In the genomic region with DNA sequence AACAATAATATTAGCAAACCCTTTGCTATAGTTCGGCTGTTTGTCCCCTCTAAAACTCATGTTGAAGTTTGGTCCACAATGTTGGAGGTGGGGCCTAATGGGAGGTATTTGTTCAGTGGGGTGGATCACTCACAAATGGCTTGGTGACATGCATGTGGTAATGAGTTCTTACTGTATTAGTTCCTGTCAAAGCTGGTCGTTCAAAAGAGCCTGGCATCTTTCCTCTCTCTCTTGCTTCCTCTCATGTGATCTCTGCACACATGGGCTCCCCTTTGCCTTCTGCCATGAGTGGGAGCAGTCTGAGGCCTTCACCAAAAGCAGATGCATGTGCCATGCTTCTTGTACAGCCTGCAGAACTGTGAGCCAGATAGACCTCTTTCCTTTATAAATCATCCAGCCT, we compare ENCODE assay signal across 1 cellular context.
TF ChIP-seq lines count a peak whose summit lies in the region.

No MANE protein-coding gene starts in this region.

TF ChIP-seq in H1, 55 proteins besides CTCF, POLR2A, EP300 and RAD21:
- TF ChIP-seq SIN3A (conservative IDR thresholded peaks at IDR 0.05 in 1 of 2, IDR thresholded peaks at IDR 0.05 in 1 of 2; ENCODE audit: low read depth in 1 of 2, low read length in 2 of 2) = no peak
- no peak for TF ChIP-seq ZNF274 (IDR thresholded peaks at IDR 0.05; ENCODE audit: borderline replicate concordance, extremely low read depth, low read length)
- no peak for TF ChIP-seq FOSL1 (IDR thresholded peaks at IDR 0.05; ENCODE audit: insufficient read depth, low read depth, low read length)
- no peak for TF ChIP-seq HDAC2 (IDR thresholded peaks at IDR 0.05; ENCODE audit: borderline replicate concordance in 1 of 2, low read depth in 2 of 2, low read length in 2 of 2)
- TF ChIP-seq POLR2AphosphoS5 (IDR thresholded peaks at IDR 0.05; ENCODE audit: low read depth, low read length) = no peak
- no peak for TF ChIP-seq SRF (IDR thresholded peaks at IDR 0.05; ENCODE audit: low read depth, low read length)
- TF ChIP-seq SIX5 (IDR thresholded peaks at IDR 0.05; ENCODE audit: low read depth, low read length) = no peak
- no peak for TF ChIP-seq CHD1 (IDR thresholded peaks at IDR 0.05; ENCODE audit: low read depth, low read length)
- TF ChIP-seq CHD2 (IDR thresholded peaks at IDR 0.05; ENCODE audit: low read length) = no peak
- TF ChIP-seq NANOG (IDR thresholded peaks at IDR 0.05; ENCODE audit: insufficient read depth, low read depth, low read length, poor library complexity, severe bottlenecking) = no peak
- TF ChIP-seq CREB1 (IDR thresholded peaks at IDR 0.05) = no peak
- TF ChIP-seq SP1 (IDR thresholded peaks at IDR 0.05; ENCODE audit: low read depth, low read length) = no peak
- no peak for TF ChIP-seq CBX5 (IDR thresholded peaks at IDR 0.05; ENCODE audit: low read depth, low read length)
- TF ChIP-seq, protein P1, sequence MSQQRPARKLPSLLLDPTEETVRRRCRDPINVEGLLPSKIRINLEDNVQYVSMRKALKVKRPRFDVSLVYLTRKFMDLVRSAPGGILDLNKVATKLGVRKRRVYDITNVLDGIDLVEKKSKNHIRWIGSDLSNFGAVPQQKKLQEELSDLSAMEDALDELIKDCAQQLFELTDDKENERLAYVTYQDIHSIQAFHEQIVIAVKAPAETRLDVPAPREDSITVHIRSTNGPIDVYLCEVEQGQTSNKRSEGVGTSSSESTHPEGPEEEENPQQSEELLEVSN (IDR thresholded peaks at IDR 0.05) = no peak
- TF ChIP-seq JUND (IDR thresholded peaks at IDR 0.05; ENCODE audit: low read length) = no peak
- TF ChIP-seq POU5F1 (IDR thresholded peaks at IDR 0.05; ENCODE audit: low read depth, low read length) = no peak
- TF ChIP-seq TAF7 (optimal IDR thresholded peaks at IDR 0.05; ENCODE audit: borderline replicate concordance, low read depth, low read length) = no peak
- no peak for TF ChIP-seq NRF1 (IDR thresholded peaks at IDR 0.05; ENCODE audit: low read depth, low read length)
- no peak for TF ChIP-seq JUN (IDR thresholded peaks at IDR 0.05; ENCODE audit: low read depth, low read length)
- no peak for TF ChIP-seq PHF8 (conservative IDR thresholded peaks at IDR 0.05; ENCODE audit: low read depth, low read length)
